Comparison of ENCODE assay signal across 8 cellular contexts in the genomic region with DNA sequence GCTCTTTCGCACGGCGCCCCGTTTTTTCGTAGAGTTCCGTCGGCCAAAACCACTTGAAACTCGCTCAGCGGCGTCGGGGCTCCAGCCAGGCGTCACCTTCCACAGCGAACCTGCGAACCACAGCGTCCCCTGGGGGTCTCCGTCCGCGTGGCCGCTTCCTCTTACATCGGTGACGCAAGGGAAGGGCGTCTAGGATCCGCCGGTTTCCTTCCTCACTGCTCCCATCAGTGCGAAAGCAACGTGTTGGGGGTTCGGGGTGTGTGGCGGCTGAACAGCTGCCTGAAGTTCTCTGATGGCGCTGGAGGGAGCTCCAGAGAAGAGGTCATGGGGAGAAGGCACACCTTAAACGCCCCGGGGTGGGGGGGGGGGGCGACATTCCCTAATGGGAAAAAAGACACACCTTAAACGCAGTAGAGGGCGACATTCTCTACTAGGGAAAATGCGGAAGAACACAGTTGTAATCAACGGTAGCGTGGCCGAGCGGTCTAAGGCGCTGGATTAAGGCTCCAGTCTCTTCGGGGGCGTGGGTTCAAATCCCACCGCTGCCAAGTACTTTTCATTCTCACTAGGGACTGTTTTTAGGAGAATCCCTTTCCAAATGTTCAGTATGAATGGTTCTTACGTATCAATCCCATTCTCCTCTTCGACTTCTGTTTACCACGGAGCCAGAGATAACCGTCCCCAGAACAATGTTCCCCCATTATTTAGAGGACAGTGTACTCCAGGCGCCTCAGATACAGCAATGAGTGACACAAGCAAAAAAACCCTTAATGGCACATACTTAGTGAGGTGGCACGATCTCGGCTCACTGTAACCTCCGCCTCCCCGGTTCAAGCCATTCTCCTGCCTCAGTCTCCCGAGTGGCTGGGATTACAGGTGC. TPM values are rescaled to one million over a fixed set of nuclear protein-coding genes. Genes with fewer than 3 reads are reported as not detected.
DNase-seq lines count a peak whose midpoint lies in the region; ATAC-seq and TF ChIP-seq lines count a peak whose summit lies in the region.

No MANE protein-coding gene starts in this region.

- H3K9me3 Mint-ChIP-seq in activated naive CD4-positive, alpha-beta T cell treated with anti-CD3 and anti-CD28 coated beads, Interleukin-2, amount 50 U/mL, for 24 hours: no peaks in the 10 kb centered on the region

- H3K27ac ChIP-seq in skin epidermis: no peak overlapping the region

- DNase-seq in GM06990 (ENCODE audit: extremely low read depth, insufficient read length) (peak; percentile 84), SKM-1 treated with dmso at 0.1 percent for 144 hours (lab: John Stamatoyannopoulos, UW; ENCODE audit: unreplicated experiment) (peak; percentile 76), left ventricle myocardium superior (peak; percentile 59), pons (ENCODE audit: low spot score) (no peak), NCI-H1436 (lab: John Stamatoyannopoulos, UW) (no peak)

- no peaks in the 10 kb centered on the region for H3K36me3 Mint-ChIP-seq in activated naive CD4-positive, alpha-beta T cell treated with anti-CD3 and anti-CD28 coated beads, Interleukin-2, amount 50 U/mL, for 24 hours

- peaks cover 11% of the 10 kb centered on the region for H3K27me3 Mint-ChIP-seq in activated naive CD4-positive, alpha-beta T cell treated with anti-CD3 and anti-CD28 coated beads, Interleukin-2, amount 50 U/mL, for 24 hours

- intact Hi-C loops in left ventricle myocardium superior (cut with micrococcal nuclease): no loop called here

- H3K4me1 Mint-ChIP-seq in activated naive CD4-positive, alpha-beta T cell treated with anti-CD3 and anti-CD28 coated beads, Interleukin-2, amount 50 U/mL, for 24 hours: peaks cover 33% of the 10 kb centered on the region

- peak overlapping the region; percentile 55 for H3K27ac Mint-ChIP-seq in activated naive CD4-positive, alpha-beta T cell treated with anti-CD3 and anti-CD28 coated beads, Interleukin-2, amount 50 U/mL, for 24 hours

- TF ChIP-seq CTCF in GM06990 (IDR thresholded peaks at IDR 0.05; ENCODE audit: insufficient read depth, low read length, poor library complexity, severe bottlenecking): peak; percentile 46

- no peaks in the 10 kb centered on the region for H3K27me3 ChIP-seq in GM06990 (replicated peaks; ENCODE audit: control insufficient read depth, insufficient read depth, low read length)

- no peaks in the 10 kb centered on the region for H3K36me3 ChIP-seq in GM06990 (ENCODE audit: control insufficient read depth, insufficient read depth, low read length)

- peak overlapping the region; percentile 84 for H3K4me3 Mint-ChIP-seq in activated naive CD4-positive, alpha-beta T cell treated with anti-CD3 and anti-CD28 coated beads, Interleukin-2, amount 50 U/mL, for 24 hours

- peak overlapping the region; percentile 6 for H3K4me3 ChIP-seq in GM06990 (replicated peaks; ENCODE audit: low read depth, low read length)
- peak overlapping the region in 6 of 7 experiments; percentile 7 to 31 (median 19) for H3K4me3 ChIP-seq in skin epidermis

- ATAC-seq in left ventricle myocardium superior (no peak), GM21529 (IDR thresholded peaks at IDR 0.05; ENCODE audit: unreplicated experiment) (no peak)

RNA-seq across cellular contexts. Expression of gene ZNF311, which starts 16.3 kb away (rescaled TPM):
- 0.30 TPM for total RNA-seq in left ventricle myocardium superior

RNA-seq across cellular contexts. Expression of gene OR2W1, which starts 56.2 kb away (rescaled TPM):
- total RNA-seq in left ventricle myocardium superior: not detected

Comparison
In these comparisons a context has a peak if more than half of its experiments do, and no peak if none do; other contexts are left out.
1. DNase-seq: peak in GM06990 (single experiment), SKM-1 treated with dmso at 0.1 percent for 144 hours (single experiment) and left ventricle myocardium superior (single experiment); none in pons (single experiment) and NCI-H1436 (single experiment).